ENCODE assay signal across 11 cellular contexts in genomic region chr3:8722808-8723207, GRCh38. TPM values are rescaled to one million over a fixed set of nuclear protein-coding genes. Genes with fewer than 3 reads are reported as not detected.
"Had no signal": no experiment of that assay in that cellular context is flagged by ENCODE, and none has a peak within 500 bp of the region (broad histone marks: within the 10 kb centered on the region; RNA-seq: fewer than 3 reads in every experiment).

No MANE protein-coding gene starts in this region.

- H3K4me1 ChIP-seq: HAP-1 had no signal

- H3K4me3 ChIP-seq: HAP-1 had no signal

- ATAC-seq: HCT116, HepG2 had no signal

- H3K27me3 Mint-ChIP-seq: IgD-negative memory B cell had no signal

- H3K27ac Mint-ChIP-seq: HFFc6, IgD-negative memory B cell had no signal

- DNase-seq: GOT3, H7, HFFc6, KBM-7 had no signal

- FAIRE-seq: HepG2 had no signal

- H3K36me3 ChIP-seq: HAP-1 had no signal

- H3K4me1 Mint-ChIP-seq: IgD-negative memory B cell had no signal

- H3K27ac ChIP-seq: HL-60 had no signal

- H3K36me3 Mint-ChIP-seq: IgD-negative memory B cell had no signal

- H3K9me3 Mint-ChIP-seq: HFFc6 had no signal

- H3K4me3 Mint-ChIP-seq: HFFc6, IgD-negative memory B cell had no signal

RNA-seq across cellular contexts. Expression of gene CAV3, which starts 10.8 kb away (rescaled TPM):
- total RNA-seq: H4, H7, HepG2, HT1080 had no signal
- polyA plus RNA-seq: HepG2, IgD-negative memory B cell had no signal
